Comparison of ENCODE assay signal across 3 cellular contexts in genomic region chr20:57953638-57954037, GRCh38.
TF ChIP-seq lines count a peak whose summit lies in the region.

No MANE protein-coding gene starts in this region.

TF ChIP-seq in SK-N-SH, 30 proteins besides CTCF, POLR2A, EP300 and RAD21 (continued from another document):
- TF ChIP-seq IRF3 (IDR thresholded peaks at IDR 0.05; ENCODE audit: low read depth, low read length) = no peak

TF ChIP-seq in SK-N-SH treated with all-trans-retinoic acid at 6 μM for 48 hours, 23 proteins besides CTCF, POLR2A, EP300 and RAD21 (continued from another document):
- TF ChIP-seq POU6F1 (CRISPR knock-in tag; IDR thresholded peaks at IDR 0.05; ENCODE audit: borderline replicate concordance, low read depth) = no peak
- no peak for TF ChIP-seq ZFP3 (CRISPR knock-in tag; IDR thresholded peaks at IDR 0.05)
- no peak for TF ChIP-seq ESRRG (CRISPR knock-in tag; IDR thresholded peaks at IDR 0.05)
- no peak for TF ChIP-seq ZNF8 (CRISPR knock-in tag; IDR thresholded peaks at IDR 0.05)
- TF ChIP-seq PPARA (CRISPR knock-in tag; IDR thresholded peaks at IDR 0.05; ENCODE audit: borderline replicate concordance) = no peak
- no peak for TF ChIP-seq ZNF565 (CRISPR knock-in tag; conservative IDR thresholded peaks at IDR 0.05; ENCODE audit: low read depth)
- no peak for TF ChIP-seq ZFP30 (CRISPR knock-in tag; IDR thresholded peaks at IDR 0.05)
- no peak for TF ChIP-seq GLIS3 (CRISPR knock-in tag; IDR thresholded peaks at IDR 0.05)
- no peak for TF ChIP-seq RARB (CRISPR knock-in tag; IDR thresholded peaks at IDR 0.05)
- TF ChIP-seq TSHZ2 (CRISPR knock-in tag; IDR thresholded peaks at IDR 0.05) = no peak
- no peak for TF ChIP-seq BACH2 (CRISPR knock-in tag; IDR thresholded peaks at IDR 0.05; ENCODE audit: borderline replicate concordance)
- no peak for TF ChIP-seq CSRNP3 (CRISPR knock-in tag; IDR thresholded peaks at IDR 0.05)
- TF ChIP-seq TCF4 (CRISPR knock-in tag; IDR thresholded peaks at IDR 0.05; ENCODE audit: borderline replicate concordance) = no peak
- no peak for TF ChIP-seq OSR1 (CRISPR knock-in tag; IDR thresholded peaks at IDR 0.05)
- no peak for TF ChIP-seq PATZ1 (CRISPR knock-in tag; IDR thresholded peaks at IDR 0.05; ENCODE audit: borderline replicate concordance)
- TF ChIP-seq ZNF70 (CRISPR knock-in tag; IDR thresholded peaks at IDR 0.05) = no peak
- TF ChIP-seq ARNTL (CRISPR knock-in tag; IDR thresholded peaks at IDR 0.05; ENCODE audit: borderline replicate concordance, low read depth) = no peak
- TF ChIP-seq CSDC2 (CRISPR knock-in tag; IDR thresholded peaks at IDR 0.05) = no peak

TF ChIP-seq in GM12878, 131 proteins besides CTCF, POLR2A, EP300 and RAD21 (continued from another document):
- no peak for TF ChIP-seq ZNF687 (IDR thresholded peaks at IDR 0.05)
- TF ChIP-seq SPI1 (IDR thresholded peaks at IDR 0.05; ENCODE audit: borderline replicate concordance, insufficient read depth, low read depth, low read length) = peak; percentile 47; the same call in 1 of the 2 replicates
- no peak for TF ChIP-seq CHD2 (IDR thresholded peaks at IDR 0.05; ENCODE audit: borderline replicate concordance, low read depth, low read length)
- TF ChIP-seq PBX3 (IDR thresholded peaks at IDR 0.05; ENCODE audit: insufficient replicate concordance, low read depth, low read length) = peak; percentile 11
- peak; percentile 76 for TF ChIP-seq PKNOX1 (IDR thresholded peaks at IDR 0.05)
